Comparison of ENCODE assay signal across 1 cellular context in genomic region chr4:119628281-119629141, GRCh38.
TF ChIP-seq lines count a peak whose summit lies in the region.

Gene PDE5A, minus strand, starts transcription at chr4:119628804. Its CDS starts 133 bp downstream, at chr4:119628671.

TF ChIP-seq in GM12878, 131 proteins besides CTCF, POLR2A, EP300 and RAD21 (continued from another document and continues in another):
- no peak for TF ChIP-seq USF1 (IDR thresholded peaks at IDR 0.05; ENCODE audit: borderline replicate concordance, extremely low read length, insufficient read depth, low read depth, low read length)
- TF ChIP-seq RFX5 (IDR thresholded peaks at IDR 0.05; ENCODE audit: low read depth, low read length) = no peak
- TF ChIP-seq HCFC1 (IDR thresholded peaks at IDR 0.05; ENCODE audit: low read length) = no peak
- TF ChIP-seq BCL3 (IDR thresholded peaks at IDR 0.05; ENCODE audit: borderline replicate concordance, insufficient read depth, low read depth, low read length, poor library complexity, severe bottlenecking) = no peak
- TF ChIP-seq ATF2 (IDR thresholded peaks at IDR 0.05; ENCODE audit: low read length) = no peak
- TF ChIP-seq SP1 (IDR thresholded peaks at IDR 0.05; ENCODE audit: low read depth, low read length) = no peak
- no peak for TF ChIP-seq CEBPB (IDR thresholded peaks at IDR 0.05; ENCODE audit: borderline replicate concordance in 1 of 2, low read depth in 2 of 2, low read length in 2 of 2)
- no peak for TF ChIP-seq ZNF217 (IDR thresholded peaks at IDR 0.05)
- no peak for TF ChIP-seq MLLT1 (IDR thresholded peaks at IDR 0.05)
- TF ChIP-seq RELA (IDR thresholded peaks at IDR 0.05; ENCODE audit: borderline replicate concordance, partially characterized antibody) = no peak
- TF ChIP-seq NFXL1 (IDR thresholded peaks at IDR 0.05; ENCODE audit: borderline replicate concordance) = no peak
- TF ChIP-seq ZBTB40 (IDR thresholded peaks at IDR 0.05; ENCODE audit: borderline replicate concordance) = no peak
- no peak for TF ChIP-seq SUZ12 (IDR thresholded peaks at IDR 0.05; ENCODE audit: unreplicated experiment)
- no peak for TF ChIP-seq NBN (IDR thresholded peaks at IDR 0.05)
- no peak for TF ChIP-seq ZBED1 (IDR thresholded peaks at IDR 0.05; ENCODE audit: borderline replicate concordance)
- no peak for TF ChIP-seq USF2 (IDR thresholded peaks at IDR 0.05; ENCODE audit: borderline replicate concordance, low read depth, low read length)
- no peak for TF ChIP-seq ZNF24 (IDR thresholded peaks at IDR 0.05)
- TF ChIP-seq PML (IDR thresholded peaks at IDR 0.05; ENCODE audit: low read length) = no peak
- no peak for TF ChIP-seq EGR1 (IDR thresholded peaks at IDR 0.05; ENCODE audit: borderline replicate concordance in 1 of 2, low read depth in 2 of 2, low read length in 2 of 2)
- TF ChIP-seq HDAC2 (IDR thresholded peaks at IDR 0.05) = no peak
- TF ChIP-seq RBBP5 (conservative IDR thresholded peaks at IDR 0.05) = no peak
- no peak for TF ChIP-seq CBX5 (IDR thresholded peaks at IDR 0.05; ENCODE audit: low read depth)
- TF ChIP-seq SPI1 (IDR thresholded peaks at IDR 0.05; ENCODE audit: borderline replicate concordance, insufficient read depth, low read depth, low read length) = no peak
- no peak for TF ChIP-seq BMI1 (IDR thresholded peaks at IDR 0.05; ENCODE audit: borderline replicate concordance)
- TF ChIP-seq SMAD5 (IDR thresholded peaks at IDR 0.05; ENCODE audit: low read depth) = no peak
- no peak for TF ChIP-seq SREBF2 (IDR thresholded peaks at IDR 0.05; ENCODE audit: low read length)
- TF ChIP-seq NR2C1 (IDR thresholded peaks at IDR 0.05) = no peak
- TF ChIP-seq PKNOX1 (IDR thresholded peaks at IDR 0.05) = no peak
- no peak for TF ChIP-seq ATF7 (IDR thresholded peaks at IDR 0.05; ENCODE audit: low read depth)
- no peak for TF ChIP-seq E4F1 (IDR thresholded peaks at IDR 0.05; ENCODE audit: borderline replicate concordance, partially characterized antibody)
- no peak for TF ChIP-seq MTA3 (IDR thresholded peaks at IDR 0.05; ENCODE audit: borderline replicate concordance, low read length)
- TF ChIP-seq MTA2 (IDR thresholded peaks at IDR 0.05; ENCODE audit: low read depth) = no peak
- no peak for TF ChIP-seq CHD4 (IDR thresholded peaks at IDR 0.05)
- TF ChIP-seq CREM (IDR thresholded peaks at IDR 0.05; ENCODE audit: low read depth) = no peak
- TF ChIP-seq IRF3 (IDR thresholded peaks at IDR 0.05) = no peak
- TF ChIP-seq RAD51 (IDR thresholded peaks at IDR 0.05) = no peak
- TF ChIP-seq IKZF2 (IDR thresholded peaks at IDR 0.05) = no peak
- no peak for TF ChIP-seq SREBF1 (IDR thresholded peaks at IDR 0.05; ENCODE audit: low read length)
- no peak for TF ChIP-seq TCF3 (IDR thresholded peaks at IDR 0.05; ENCODE audit: borderline replicate concordance, insufficient read depth, low read depth, low read length)
- TF ChIP-seq PAX5 (IDR thresholded peaks at IDR 0.05; ENCODE audit: borderline replicate concordance, low read depth, low read length) = no peak
- TF ChIP-seq FOS (IDR thresholded peaks at IDR 0.05; ENCODE audit: borderline replicate concordance, extremely low read depth, insufficient read length) = no peak
- no peak for TF ChIP-seq HDGF (IDR thresholded peaks at IDR 0.05)
- 0 out of 2 replicates have a peak, but pooled peaks have one; percentile 32 for TF ChIP-seq NR2F1 (conservative IDR thresholded peaks at IDR 0.05)
- no peak for TF ChIP-seq ZBTB4 (CRISPR knock-in tag; IDR thresholded peaks at IDR 0.05)
